ENCODE assay signal across 1 cellular context in the genomic region with DNA sequence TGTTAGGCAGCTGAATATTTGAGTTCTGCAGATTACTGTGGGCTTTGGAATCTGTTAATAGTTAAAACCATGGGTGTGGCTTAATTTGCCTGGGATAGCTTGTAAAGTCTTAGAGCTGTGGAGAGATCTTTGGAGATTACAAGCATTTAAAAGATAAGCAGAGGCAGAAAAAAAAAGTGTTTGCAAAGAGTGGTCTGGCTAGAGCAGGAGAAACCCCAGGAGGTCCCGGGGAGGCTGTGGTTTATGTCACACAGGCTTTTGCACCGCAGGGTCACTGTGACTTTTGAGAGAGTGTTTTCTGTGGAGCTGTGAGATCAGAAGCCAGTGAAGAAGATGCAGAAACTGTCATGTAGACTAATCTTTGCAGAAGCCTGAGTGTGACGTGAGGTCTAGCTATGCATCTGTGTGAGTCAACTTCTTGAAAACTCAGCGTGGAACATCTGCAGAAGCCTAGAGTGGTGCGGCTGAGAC.
TF ChIP-seq lines count a peak whose summit lies in the region.

No MANE protein-coding gene starts in this region.

TF ChIP-seq in HEK293, 187 proteins besides CTCF, POLR2A, EP300 and RAD21 (continued from another document):
- no peak for TF ChIP-seq ZNF501 (tag by site-specific recombination; IDR thresholded peaks at IDR 0.05)
- no peak for TF ChIP-seq ZNF324 (tag by site-specific recombination; IDR thresholded peaks at IDR 0.05)
- no peak for TF ChIP-seq ZNF624 (tag by site-specific recombination; IDR thresholded peaks at IDR 0.05)
TF ChIP-seq in HEK293: peak in this region for 12.
